Comparison of ENCODE assay signal across 1 cellular context in the genomic region with DNA sequence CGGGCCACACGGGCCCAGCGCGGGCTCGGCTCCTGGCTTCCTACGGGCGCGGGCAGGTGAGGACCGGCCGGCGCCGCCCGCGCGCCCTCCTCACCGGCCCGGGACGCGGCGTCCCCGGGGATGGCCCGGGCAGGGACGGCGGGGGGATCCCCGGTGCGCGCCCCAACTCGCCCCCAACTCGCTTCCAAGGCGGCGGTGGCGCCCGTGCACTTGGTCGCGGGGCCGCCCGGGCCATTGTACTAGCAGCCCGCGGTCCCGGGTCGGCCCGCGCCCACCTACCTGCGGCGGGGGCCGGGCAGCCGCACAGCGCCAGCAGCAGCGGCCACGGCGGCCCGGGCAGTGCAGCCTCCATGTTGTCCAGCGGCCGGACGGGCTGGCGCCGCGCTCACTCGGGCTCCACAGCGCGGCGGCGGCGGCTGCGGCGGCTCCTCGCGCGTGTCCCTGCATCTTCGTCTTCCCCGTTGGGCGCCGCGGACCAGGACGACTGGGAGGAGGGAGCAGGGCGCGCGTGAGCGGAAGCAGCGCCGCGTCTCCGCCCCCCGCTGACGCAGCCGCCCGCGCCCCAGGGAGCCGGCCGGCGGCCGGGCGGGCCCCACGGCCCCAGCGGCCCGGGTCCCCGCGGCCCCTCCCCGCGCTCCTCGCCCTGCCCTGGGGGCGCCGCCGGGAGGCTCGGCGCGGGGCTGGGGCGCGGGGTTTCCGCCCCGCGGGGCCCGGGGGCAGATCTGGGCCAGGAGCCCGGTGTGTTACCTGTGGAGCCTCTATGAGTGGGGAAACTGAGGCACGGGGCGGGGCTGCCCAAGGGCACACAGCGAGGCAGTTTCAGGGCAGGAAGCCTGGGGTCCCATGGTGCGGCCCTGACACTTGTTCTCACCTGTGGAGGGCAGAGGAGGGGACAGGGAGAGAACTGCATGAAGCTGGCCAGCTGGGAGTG.
TF ChIP-seq lines count a peak whose summit lies in the region.

No MANE protein-coding gene starts in this region.

TF ChIP-seq in SK-N-SH, 30 proteins besides CTCF, POLR2A, EP300 and RAD21 (continued from another document):
- TF ChIP-seq, protein P1, sequence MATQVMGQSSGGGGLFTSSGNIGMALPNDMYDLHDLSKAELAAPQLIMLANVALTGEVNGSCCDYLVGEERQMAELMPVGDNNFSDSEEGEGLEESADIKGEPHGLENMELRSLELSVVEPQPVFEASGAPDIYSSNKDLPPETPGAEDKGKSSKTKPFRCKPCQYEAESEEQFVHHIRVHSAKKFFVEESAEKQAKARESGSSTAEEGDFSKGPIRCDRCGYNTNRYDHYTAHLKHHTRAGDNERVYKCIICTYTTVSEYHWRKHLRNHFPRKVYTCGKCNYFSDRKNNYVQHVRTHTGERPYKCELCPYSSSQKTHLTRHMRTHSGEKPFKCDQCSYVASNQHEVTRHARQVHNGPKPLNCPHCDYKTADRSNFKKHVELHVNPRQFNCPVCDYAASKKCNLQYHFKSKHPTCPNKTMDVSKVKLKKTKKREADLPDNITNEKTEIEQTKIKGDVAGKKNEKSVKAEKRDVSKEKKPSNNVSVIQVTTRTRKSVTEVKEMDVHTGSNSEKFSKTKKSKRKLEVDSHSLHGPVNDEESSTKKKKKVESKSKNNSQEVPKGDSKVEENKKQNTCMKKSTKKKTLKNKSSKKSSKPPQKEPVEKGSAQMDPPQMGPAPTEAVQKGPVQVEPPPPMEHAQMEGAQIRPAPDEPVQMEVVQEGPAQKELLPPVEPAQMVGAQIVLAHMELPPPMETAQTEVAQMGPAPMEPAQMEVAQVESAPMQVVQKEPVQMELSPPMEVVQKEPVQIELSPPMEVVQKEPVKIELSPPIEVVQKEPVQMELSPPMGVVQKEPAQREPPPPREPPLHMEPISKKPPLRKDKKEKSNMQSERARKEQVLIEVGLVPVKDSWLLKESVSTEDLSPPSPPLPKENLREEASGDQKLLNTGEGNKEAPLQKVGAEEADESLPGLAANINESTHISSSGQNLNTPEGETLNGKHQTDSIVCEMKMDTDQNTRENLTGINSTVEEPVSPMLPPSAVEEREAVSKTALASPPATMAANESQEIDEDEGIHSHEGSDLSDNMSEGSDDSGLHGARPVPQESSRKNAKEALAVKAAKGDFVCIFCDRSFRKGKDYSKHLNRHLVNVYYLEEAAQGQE (IDR thresholded peaks at IDR 0.05; ENCODE audit: low read depth, low read length) = no peak
- TF ChIP-seq CHD2 (IDR thresholded peaks at IDR 0.05; ENCODE audit: low read length, partially characterized antibody) = no peak
- 0 out of 2 replicates have a peak, but pooled peaks have one; percentile 17 for TF ChIP-seq NRF1 (IDR thresholded peaks at IDR 0.05; ENCODE audit: low read depth, low read length)
